In genomic region chr10:91983403-91983802, GRCh38 we compare ENCODE assay signal across 17 cellular contexts.
"Had no signal": no experiment of that assay in that cellular context is flagged by ENCODE, and none has a peak within 500 bp of the region (broad histone marks: within the 10 kb centered on the region; RNA-seq: fewer than 3 reads in every experiment).

No MANE protein-coding gene starts in this region.

- H3K27me3 Mint-ChIP-seq: stimulated activated naive CD8-positive, alpha-beta T cell treated with anti-CD3 and anti-CD28 coated beads, Interleukin-15, Interleukin-2, amounts not matched to agents 100 ng/mL and 50 ng/mL, for 24 hours had no signal

- H3K4me3 ChIP-seq: adrenal gland, lung, mucosa of descending colon, psoas muscle, testis, upper lobe of right lung had no signal

- DNase-seq: activated CD4-positive, alpha-beta T cell treated with anti-CD3 and anti-CD28 coated beads for 48 hours; activated gamma-delta T cell treated with Interleukin-2 at 50 U/mL for 16 hours; activated T-cell treated with anti-CD3 and anti-CD28 coated beads, Interleukin-2, amount 50 U/mL, for 1 hour; adrenal gland; central memory CD4-positive, alpha-beta T cell; effector memory CD4-positive, alpha-beta T cell; hippocampal formation; mucosa of descending colon; psoas muscle; stimulated activated CD4-positive, alpha-beta T cell treated with anti-CD3 and anti-CD28 coated beads, Interleukin-12 subunit alpha, Interleukin-12 subunit beta, amount 100 ng/mL, for 4 hours; testis; upper lobe of right lung; WERI-Rb-1 had no signal

- H3K4me3 Mint-ChIP-seq: nephron; stimulated activated naive CD8-positive, alpha-beta T cell treated with anti-CD3 and anti-CD28 coated beads, Interleukin-15, Interleukin-2, amounts not matched to agents 100 ng/mL and 50 ng/mL, for 24 hours had no signal

- H3K27me3 ChIP-seq: adrenal gland, testis, upper lobe of right lung had no signal

- H3K27ac Mint-ChIP-seq: nephron; stimulated activated naive CD8-positive, alpha-beta T cell treated with anti-CD3 and anti-CD28 coated beads, Interleukin-15, Interleukin-2, amounts not matched to agents 100 ng/mL and 50 ng/mL, for 24 hours had no signal

- H3K9me3 ChIP-seq: adrenal gland, mucosa of descending colon, psoas muscle, testis, upper lobe of right lung had no signal

- H3K4me1 Mint-ChIP-seq: nephron had no signal

- H3K4me1 ChIP-seq: adrenal gland, psoas muscle, testis, upper lobe of right lung had no signal

- H3K9me3 Mint-ChIP-seq: nephron; stimulated activated naive CD8-positive, alpha-beta T cell treated with anti-CD3 and anti-CD28 coated beads, Interleukin-15, Interleukin-2, amounts not matched to agents 100 ng/mL and 50 ng/mL, for 24 hours had no signal

- ATAC-seq: mucosa of descending colon, psoas muscle, upper lobe of right lung had no signal

- H3K27ac ChIP-seq: adrenal gland, epithelial cell of prostate, psoas muscle, testis, upper lobe of right lung, WERI-Rb-1 had no signal
